ENCODE assay signal across 8 cellular contexts in genomic region chrX:154804564-154804956, GRCh38. TPM values are rescaled to one million over a fixed set of nuclear protein-coding genes. Genes with fewer than 3 reads are reported as not detected.
DNase-seq lines count a peak whose midpoint lies in the region; ATAC-seq, FAIRE-seq and TF ChIP-seq lines count a peak whose summit lies in the region.

No MANE protein-coding gene starts in this region.

- H3K9me3 Mint-ChIP-seq in T-helper 2 cell treated with Interferon-gamma antibody and Interleukin-4, amounts not matched to agents 5 μg/mL and 100 μg/mL, for 36 hours, result peaks cover 11% of the 10 kb centered on the region

- intact Hi-C loops in ascending aorta (cut with DNase I), result no loop called here
- intact Hi-C loops in left lung (cut with DNase I), result no loop called here

- peak overlapping the region; percentile 91 for H3K4me3 Mint-ChIP-seq in T-helper 2 cell treated with Interferon-gamma antibody and Interleukin-4, amounts not matched to agents 5 μg/mL and 100 μg/mL, for 36 hours

- peaks cover 4% of the 10 kb centered on the region for H3K36me3 Mint-ChIP-seq in T-helper 2 cell treated with Interferon-gamma antibody and Interleukin-4, amounts not matched to agents 5 μg/mL and 100 μg/mL, for 36 hours (ENCODE audit: low read depth)

- in situ Hi-C loops in GM13976 (cut with MboI; ENCODE audit: low sequenced_read_pairs, unreplicated experiment), result loop anchor here (25.0 kb wide), 1 partner anchor 108 kb away; no protein-coding TSS in a partner anchor

- no peaks in the 10 kb centered on the region for H3K4me1 ChIP-seq in ascending aorta
- peaks cover 5 to 19% of the 10 kb centered on the region in 2 donors for H3K4me1 ChIP-seq in left lung
- peaks cover 0 to 4% of the 10 kb centered on the region in 2 donors for H3K4me1 ChIP-seq in thoracic aorta (ENCODE audit: control insufficient read depth in 1 of 2, low read depth in 2 of 2)

- H3K27ac ChIP-seq in ascending aorta (peak overlapping the region; percentile 49 to 65), left lung (peak overlapping the region; percentile 34 to 90), thoracic aorta (peak overlapping the region; percentile 36 to 60)

- H3K9me3 ChIP-seq in ascending aorta (no peaks in the 10 kb centered on the region), left lung (no peaks in the 10 kb centered on the region), thoracic aorta (no peaks in the 10 kb centered on the region)

- H3K4me3 ChIP-seq in ascending aorta (peak overlapping the region; percentile 64 to 72), left lung (peak overlapping the region; percentile 52 to 67), thoracic aorta (peak overlapping the region; percentile 76)

- DNase-seq in T-helper 2 cell treated with Interferon-gamma antibody and Interleukin-4, amounts not matched to agents 5 μg/mL and 100 μg/mL, for 36 hours (ENCODE audit: low spot score), result no peak
- DNase-seq in T-helper 2 cell, result no peak
- no peak for DNase-seq in ascending aorta (ENCODE audit: low spot score in 2 of 2)
- no peak for DNase-seq in left lung
- no peak for DNase-seq in thoracic aorta (ENCODE audit: low spot score)
- DNase-seq in GM13976 (ENCODE audit: low spot score), result no peak
- DNase-seq in D721Med (ENCODE audit: insufficient read length, low spot score), result no peak

- no peaks in the 10 kb centered on the region for H3K27me3 ChIP-seq in ascending aorta
- no peaks in the 10 kb centered on the region for H3K27me3 ChIP-seq in left lung
- H3K27me3 ChIP-seq in thoracic aorta (replicated peaks; ENCODE audit: insufficient read depth), result no peaks in the 10 kb centered on the region

- H3K4me1 Mint-ChIP-seq in T-helper 2 cell treated with Interferon-gamma antibody and Interleukin-4, amounts not matched to agents 5 μg/mL and 100 μg/mL, for 36 hours (ENCODE audit: low read depth), result peaks cover 42% of the 10 kb centered on the region

- H3K36me3 ChIP-seq in ascending aorta (no peaks in the 10 kb centered on the region), left lung (no peaks in the 10 kb centered on the region), thoracic aorta (no peaks in the 10 kb centered on the region)

- H3K27ac Mint-ChIP-seq in T-helper 2 cell treated with Interferon-gamma antibody and Interleukin-4, amounts not matched to agents 5 μg/mL and 100 μg/mL, for 36 hours, result peak overlapping the region; percentile 74

- no peaks in the 10 kb centered on the region for H3K27me3 Mint-ChIP-seq in T-helper 2 cell treated with Interferon-gamma antibody and Interleukin-4, amounts not matched to agents 5 μg/mL and 100 μg/mL, for 36 hours (ENCODE audit: low read depth)

- no peak for ATAC-seq in left lung
- ATAC-seq in thoracic aorta (ENCODE audit: insufficient number of reproducible peaks, low FRiP score, low read depth), result no peak
- ATAC-seq in GM18517 (IDR thresholded peaks at IDR 0.05; ENCODE audit: unreplicated experiment), result no peak

- no peak for FAIRE-seq in D721Med (lab: Jason Lieb, UNC)

- TF ChIP-seq CTCF in ascending aorta (IDR thresholded peaks at IDR 0.05) (no peak), left lung (IDR thresholded peaks at IDR 0.05) (no peak), thoracic aorta (IDR thresholded peaks at IDR 0.05) (no peak), GM13976 (IDR thresholded peaks at IDR 0.05; ENCODE audit: borderline replicate concordance, control extremely low read depth, extremely low read depth, insufficient read depth, missing control alignments) (no peak), D721Med (IDR thresholded peaks at IDR 0.05; ENCODE audit: insufficient read depth, missing control alignments) (no peak)

RNA-seq across cellular contexts. Expression of gene MPP1, which starts 0.7 kb away (rescaled TPM):
- total RNA-seq in ascending aorta, result 65.3 TPM
- total RNA-seq in left lung, result 100 to 1,000 TPM in 1 of 2 donors, 10 to 100 TPM in 1; 44.9 to 125 TPM
- total RNA-seq in thoracic aorta, result 10 to 100 TPM; 42.5 to 49.5 TPM

RNA-seq across cellular contexts. Expression of gene SMIM9, which starts 29.9 kb away (rescaled TPM):
- total RNA-seq in ascending aorta, result not detected
- total RNA-seq in left lung, result not detected
- not detected for total RNA-seq in thoracic aorta

RNA-seq across cellular contexts. Expression of gene DKC1, which starts 41.9 kb away (rescaled TPM):
- total RNA-seq in ascending aorta (3.4 TPM), left lung (10 to 100 TPM; 22.3 to 42.5 TPM), thoracic aorta (10 to 100 TPM; 14.9 to 67.2 TPM)

RNA-seq across cellular contexts. Expression of gene GAB3, which starts 53.7 kb away (rescaled TPM):
- total RNA-seq in ascending aorta, result 2.9 TPM
- total RNA-seq in left lung, result 10 to 100 TPM in 1 of 2 donors, 1 to 10 TPM in 1; 6.6 to 15.0 TPM
- total RNA-seq in thoracic aorta, result 10 to 100 TPM in 1 of 2 donors, 1 to 10 TPM in 1; 9.2 to 10.9 TPM
